Comparison of ENCODE assay signal across 1 cellular context in the genomic region with DNA sequence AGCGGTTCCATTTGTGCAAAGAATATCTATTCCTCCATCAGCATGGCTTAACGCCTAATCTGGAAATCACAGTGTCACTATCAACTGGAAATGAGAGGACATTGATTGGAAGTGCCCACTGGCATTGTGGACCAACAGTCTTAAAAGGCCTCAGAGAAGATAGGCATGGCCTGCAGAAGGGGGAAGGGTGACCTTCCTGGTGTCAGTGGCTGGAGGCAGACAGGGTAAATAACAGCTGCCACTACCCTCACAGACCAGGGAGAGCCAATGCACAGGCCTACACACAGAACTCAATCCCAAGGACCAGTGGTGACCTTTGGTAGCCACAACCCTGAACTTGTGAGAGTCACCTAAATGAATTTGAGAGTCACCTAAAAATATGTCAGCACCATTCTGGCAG.
TF ChIP-seq lines count a peak whose summit lies in the region.

No MANE protein-coding gene starts in this region.

TF ChIP-seq in HepG2, 621 proteins besides CTCF, POLR2A, EP300 and RAD21:
- TF ChIP-seq, protein P1, sequence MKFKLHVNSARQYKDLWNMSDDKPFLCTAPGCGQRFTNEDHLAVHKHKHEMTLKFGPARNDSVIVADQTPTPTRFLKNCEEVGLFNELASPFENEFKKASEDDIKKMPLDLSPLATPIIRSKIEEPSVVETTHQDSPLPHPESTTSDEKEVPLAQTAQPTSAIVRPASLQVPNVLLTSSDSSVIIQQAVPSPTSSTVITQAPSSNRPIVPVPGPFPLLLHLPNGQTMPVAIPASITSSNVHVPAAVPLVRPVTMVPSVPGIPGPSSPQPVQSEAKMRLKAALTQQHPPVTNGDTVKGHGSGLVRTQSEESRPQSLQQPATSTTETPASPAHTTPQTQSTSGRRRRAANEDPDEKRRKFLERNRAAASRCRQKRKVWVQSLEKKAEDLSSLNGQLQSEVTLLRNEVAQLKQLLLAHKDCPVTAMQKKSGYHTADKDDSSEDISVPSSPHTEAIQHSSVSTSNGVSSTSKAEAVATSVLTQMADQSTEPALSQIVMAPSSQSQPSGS (CRISPR knock-in tag; IDR thresholded peaks at IDR 0.05), result no peak
- TF ChIP-seq NR2F6 (IDR thresholded peaks at IDR 0.05) (peak; percentile 29; the same call in 1 of the 2 replicates), NR2F6 (CRISPR knock-in tag; IDR thresholded peaks at IDR 0.05) (0 out of 2 replicates have a peak, but pooled peaks have one; percentile 18), ARNT2 (CRISPR knock-in tag; IDR thresholded peaks at IDR 0.05; ENCODE audit: low read depth) (no peak), ZNF747 (CRISPR knock-in tag; IDR thresholded peaks at IDR 0.05; ENCODE audit: borderline replicate concordance) (no peak), HNF4A (CRISPR knock-in tag; IDR thresholded peaks at IDR 0.05) (peak; percentile 22; the same call in 1 of the 2 replicates), ZFYVE20 (CRISPR knock-in tag; IDR thresholded peaks at IDR 0.05; ENCODE audit: borderline replicate concordance, low read depth) (no peak), ZNF7 (CRISPR knock-in tag; IDR thresholded peaks at IDR 0.05) (peak; percentile 84), RARA (CRISPR knock-in tag; IDR thresholded peaks at IDR 0.05) (0 out of 2 replicates have a peak, but pooled peaks have one; percentile 37)
- TF ChIP-seq, protein P2, sequence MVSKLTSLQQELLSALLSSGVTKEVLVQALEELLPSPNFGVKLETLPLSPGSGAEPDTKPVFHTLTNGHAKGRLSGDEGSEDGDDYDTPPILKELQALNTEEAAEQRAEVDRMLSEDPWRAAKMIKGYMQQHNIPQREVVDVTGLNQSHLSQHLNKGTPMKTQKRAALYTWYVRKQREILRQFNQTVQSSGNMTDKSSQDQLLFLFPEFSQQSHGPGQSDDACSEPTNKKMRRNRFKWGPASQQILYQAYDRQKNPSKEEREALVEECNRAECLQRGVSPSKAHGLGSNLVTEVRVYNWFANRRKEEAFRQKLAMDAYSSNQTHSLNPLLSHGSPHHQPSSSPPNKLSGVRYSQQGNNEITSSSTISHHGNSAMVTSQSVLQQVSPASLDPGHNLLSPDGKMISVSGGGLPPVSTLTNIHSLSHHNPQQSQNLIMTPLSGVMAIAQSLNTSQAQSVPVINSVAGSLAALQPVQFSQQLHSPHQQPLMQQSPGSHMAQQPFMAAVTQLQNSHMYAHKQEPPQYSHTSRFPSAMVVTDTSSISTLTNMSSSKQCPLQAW (CRISPR knock-in tag; IDR thresholded peaks at IDR 0.05), result no peak
- TF ChIP-seq, protein P3, sequence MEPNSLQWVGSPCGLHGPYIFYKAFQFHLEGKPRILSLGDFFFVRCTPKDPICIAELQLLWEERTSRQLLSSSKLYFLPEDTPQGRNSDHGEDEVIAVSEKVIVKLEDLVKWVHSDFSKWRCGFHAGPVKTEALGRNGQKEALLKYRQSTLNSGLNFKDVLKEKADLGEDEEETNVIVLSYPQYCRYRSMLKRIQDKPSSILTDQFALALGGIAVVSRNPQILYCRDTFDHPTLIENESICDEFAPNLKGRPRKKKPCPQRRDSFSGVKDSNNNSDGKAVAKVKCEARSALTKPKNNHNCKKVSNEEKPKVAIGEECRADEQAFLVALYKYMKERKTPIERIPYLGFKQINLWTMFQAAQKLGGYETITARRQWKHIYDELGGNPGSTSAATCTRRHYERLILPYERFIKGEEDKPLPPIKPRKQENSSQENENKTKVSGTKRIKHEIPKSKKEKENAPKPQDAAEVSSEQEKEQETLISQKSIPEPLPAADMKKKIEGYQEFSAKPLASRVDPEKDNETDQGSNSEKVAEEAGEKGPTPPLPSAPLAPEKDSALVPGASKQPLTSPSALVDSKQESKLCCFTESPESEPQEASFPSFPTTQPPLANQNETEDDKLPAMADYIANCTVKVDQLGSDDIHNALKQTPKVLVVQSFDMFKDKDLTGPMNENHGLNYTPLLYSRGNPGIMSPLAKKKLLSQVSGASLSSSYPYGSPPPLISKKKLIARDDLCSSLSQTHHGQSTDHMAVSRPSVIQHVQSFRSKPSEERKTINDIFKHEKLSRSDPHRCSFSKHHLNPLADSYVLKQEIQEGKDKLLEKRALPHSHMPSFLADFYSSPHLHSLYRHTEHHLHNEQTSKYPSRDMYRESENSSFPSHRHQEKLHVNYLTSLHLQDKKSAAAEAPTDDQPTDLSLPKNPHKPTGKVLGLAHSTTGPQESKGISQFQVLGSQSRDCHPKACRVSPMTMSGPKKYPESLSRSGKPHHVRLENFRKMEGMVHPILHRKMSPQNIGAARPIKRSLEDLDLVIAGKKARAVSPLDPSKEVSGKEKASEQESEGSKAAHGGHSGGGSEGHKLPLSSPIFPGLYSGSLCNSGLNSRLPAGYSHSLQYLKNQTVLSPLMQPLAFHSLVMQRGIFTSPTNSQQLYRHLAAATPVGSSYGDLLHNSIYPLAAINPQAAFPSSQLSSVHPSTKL (CRISPR knock-in tag; IDR thresholded peaks at IDR 0.05), result 0 out of 2 replicates have a peak, but pooled peaks have one; percentile 13
- TF ChIP-seq, protein P4, sequence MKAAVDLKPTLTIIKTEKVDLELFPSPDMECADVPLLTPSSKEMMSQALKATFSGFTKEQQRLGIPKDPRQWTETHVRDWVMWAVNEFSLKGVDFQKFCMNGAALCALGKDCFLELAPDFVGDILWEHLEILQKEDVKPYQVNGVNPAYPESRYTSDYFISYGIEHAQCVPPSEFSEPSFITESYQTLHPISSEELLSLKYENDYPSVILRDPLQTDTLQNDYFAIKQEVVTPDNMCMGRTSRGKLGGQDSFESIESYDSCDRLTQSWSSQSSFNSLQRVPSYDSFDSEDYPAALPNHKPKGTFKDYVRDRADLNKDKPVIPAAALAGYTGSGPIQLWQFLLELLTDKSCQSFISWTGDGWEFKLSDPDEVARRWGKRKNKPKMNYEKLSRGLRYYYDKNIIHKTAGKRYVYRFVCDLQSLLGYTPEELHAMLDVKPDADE (CRISPR knock-in tag; IDR thresholded peaks at IDR 0.05), result no peak
- TF ChIP-seq, protein P5, sequence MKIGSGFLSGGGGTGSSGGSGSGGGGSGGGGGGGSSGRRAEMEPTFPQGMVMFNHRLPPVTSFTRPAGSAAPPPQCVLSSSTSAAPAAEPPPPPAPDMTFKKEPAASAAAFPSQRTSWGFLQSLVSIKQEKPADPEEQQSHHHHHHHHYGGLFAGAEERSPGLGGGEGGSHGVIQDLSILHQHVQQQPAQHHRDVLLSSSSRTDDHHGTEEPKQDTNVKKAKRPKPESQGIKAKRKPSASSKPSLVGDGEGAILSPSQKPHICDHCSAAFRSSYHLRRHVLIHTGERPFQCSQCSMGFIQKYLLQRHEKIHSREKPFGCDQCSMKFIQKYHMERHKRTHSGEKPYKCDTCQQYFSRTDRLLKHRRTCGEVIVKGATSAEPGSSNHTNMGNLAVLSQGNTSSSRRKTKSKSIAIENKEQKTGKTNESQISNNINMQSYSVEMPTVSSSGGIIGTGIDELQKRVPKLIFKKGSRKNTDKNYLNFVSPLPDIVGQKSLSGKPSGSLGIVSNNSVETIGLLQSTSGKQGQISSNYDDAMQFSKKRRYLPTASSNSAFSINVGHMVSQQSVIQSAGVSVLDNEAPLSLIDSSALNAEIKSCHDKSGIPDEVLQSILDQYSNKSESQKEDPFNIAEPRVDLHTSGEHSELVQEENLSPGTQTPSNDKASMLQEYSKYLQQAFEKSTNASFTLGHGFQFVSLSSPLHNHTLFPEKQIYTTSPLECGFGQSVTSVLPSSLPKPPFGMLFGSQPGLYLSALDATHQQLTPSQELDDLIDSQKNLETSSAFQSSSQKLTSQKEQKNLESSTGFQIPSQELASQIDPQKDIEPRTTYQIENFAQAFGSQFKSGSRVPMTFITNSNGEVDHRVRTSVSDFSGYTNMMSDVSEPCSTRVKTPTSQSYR (CRISPR knock-in tag; IDR thresholded peaks at IDR 0.05; ENCODE audit: borderline replicate concordance), result peak; percentile 65; the same call in 1 of the 2 replicates
- TF ChIP-seq, protein P6, sequence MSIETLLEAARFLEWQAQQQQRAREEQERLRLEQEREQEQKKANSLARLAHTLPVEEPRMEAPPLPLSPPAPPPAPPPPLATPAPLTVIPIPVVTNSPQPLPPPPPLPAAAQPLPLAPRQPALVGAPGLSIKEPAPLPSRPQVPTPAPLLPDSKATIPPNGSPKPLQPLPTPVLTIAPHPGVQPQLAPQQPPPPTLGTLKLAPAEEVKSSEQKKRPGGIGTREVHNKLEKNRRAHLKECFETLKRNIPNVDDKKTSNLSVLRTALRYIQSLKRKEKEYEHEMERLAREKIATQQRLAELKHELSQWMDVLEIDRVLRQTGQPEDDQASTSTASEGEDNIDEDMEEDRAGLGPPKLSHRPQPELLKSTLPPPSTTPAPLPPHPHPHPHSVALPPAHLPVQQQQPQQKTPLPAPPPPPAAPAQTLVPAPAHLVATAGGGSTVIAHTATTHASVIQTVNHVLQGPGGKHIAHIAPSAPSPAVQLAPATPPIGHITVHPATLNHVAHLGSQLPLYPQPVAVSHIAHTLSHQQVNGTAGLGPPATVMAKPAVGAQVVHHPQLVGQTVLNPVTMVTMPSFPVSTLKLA (IDR thresholded peaks at IDR 0.05), result no peak
- TF ChIP-seq, protein P7, sequence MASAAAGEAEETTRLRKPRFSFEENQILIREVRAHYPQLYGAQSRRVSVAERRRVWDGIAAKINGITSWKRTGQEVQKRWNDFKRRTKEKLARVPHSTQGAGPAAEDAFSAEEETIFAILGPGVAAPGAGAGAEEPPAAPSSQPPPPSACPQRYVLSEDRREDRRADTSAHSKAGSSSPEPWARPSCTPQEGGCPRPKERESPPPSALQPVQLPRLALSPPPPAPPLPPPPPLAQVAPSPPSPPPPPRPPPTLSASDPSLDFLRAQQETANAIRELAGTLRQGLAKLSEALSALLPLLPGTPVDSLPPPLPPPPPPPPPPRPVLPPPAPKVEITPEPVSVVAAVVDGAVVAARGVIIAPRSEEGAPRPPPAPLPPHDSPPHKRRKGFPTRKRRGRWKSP (CRISPR knock-in tag; IDR thresholded peaks at IDR 0.05), result no peak
